ENCODE assay signal across 1 cellular context in genomic region chr15:69843267-69843666, GRCh38.
TF ChIP-seq lines count a peak whose summit lies in the region.

No MANE protein-coding gene starts in this region.

TF ChIP-seq in HEK293, 187 proteins besides CTCF, POLR2A, EP300 and RAD21 (continued from another document):
- no peak for TF ChIP-seq INSM2 (tag by site-specific recombination; IDR thresholded peaks at IDR 0.05)
- TF ChIP-seq ZNF791 (tag by site-specific recombination; IDR thresholded peaks at IDR 0.05): no peak
